ENCODE assay signal across 20 cellular contexts in the genomic region with DNA sequence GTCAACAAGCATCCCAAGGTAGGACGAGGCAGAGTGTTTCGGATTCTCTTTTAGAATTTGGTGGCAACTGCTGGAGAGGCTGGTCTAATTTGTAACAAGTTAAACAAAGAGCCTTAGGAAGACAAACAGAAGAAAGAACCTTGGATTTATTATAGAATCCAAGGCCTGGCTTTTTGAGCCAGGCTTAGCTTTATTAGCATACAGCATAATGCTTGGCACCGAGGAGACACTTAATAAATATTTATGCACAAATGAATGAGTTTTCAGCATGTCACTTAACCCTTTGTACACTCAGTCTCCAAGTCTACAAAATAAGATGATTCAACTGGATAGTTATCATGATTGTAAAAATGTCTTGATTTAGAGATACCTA. TPM values are rescaled to one million over a fixed set of nuclear protein-coding genes. Genes with fewer than 3 reads are reported as not detected.
DNase-seq lines count a peak whose midpoint lies in the region; ATAC-seq and TF ChIP-seq lines count a peak whose summit lies in the region.
"Had no signal": no experiment of that assay in that cellular context is flagged by ENCODE, and none has a peak within 500 bp of the region (broad histone marks: within the 10 kb centered on the region; RNA-seq: fewer than 3 reads in every experiment).

No MANE protein-coding gene starts in this region.

- peak; percentile 51 for DNase-seq in NCI-H526 treated with DMSO at 0.1 percent for 48 hours (lab: John Stamatoyannopoulos, UW)
- no peak for DNase-seq in NCI-H526 (lab: John Stamatoyannopoulos, UW)
- DNase-seq in neural progenitor cell (ENCODE audit: low spot score): no peak
- DNase-seq in testis: peak; percentile 16
- DNase-seq in COLO829 (ENCODE audit: low spot score): no peak
- no peak for DNase-seq in cortex of kidney (lab: John Stamatoyannopoulos, UW)
- DNase-seq: DND-41, HFFc6, KG1, MV-4-11, NCI-H187 treated with DMSO at 0.1 percent for 48 hours, NCI-H748 treated with DMSO at 0.1 percent for 48 hours, Peyer's patch, T-cell had no signal

- no peaks in the 10 kb centered on the region for H3K9me3 Mint-ChIP-seq in neural progenitor cell
- H3K9me3 Mint-ChIP-seq: HFFc6, T-cell had no signal

- 91 to 95% methylated on average over 3 of the region's 3 CpGs for WGBS in ectodermal cell, 2 experiments
- 64 to 76% methylated on average over 3 of the region's 3 CpGs for WGBS in testis, 2 donors

- no peak overlapping the region for H3K4me3 Mint-ChIP-seq in neural progenitor cell
- H3K4me3 Mint-ChIP-seq: B cell, CD14-positive monocyte, HFFc6, T-cell had no signal

- peaks cover 33% of the 10 kb centered on the region for H3K4me1 Mint-ChIP-seq in neural progenitor cell
- H3K4me1 Mint-ChIP-seq: T-cell had no signal

- H3K27ac ChIP-seq in ectodermal cell (ENCODE audit: insufficient read depth, low read depth, low read length, poor library complexity, severe bottlenecking) (peak overlapping the region; percentile 40), neural progenitor cell (no peak overlapping the region), testis (no peak overlapping the region)
- H3K27ac ChIP-seq: HL-60, Peyer's patch had no signal

- no peak for TF ChIP-seq CTCF in neural progenitor cell (IDR thresholded peaks at IDR 0.05)
- no peak for TF ChIP-seq CTCF in testis (IDR thresholded peaks at IDR 0.05)

- H3K4me3 ChIP-seq in ectodermal cell (ENCODE audit: insufficient read depth, low read depth, low read length) (no peak overlapping the region), neural progenitor cell (no peak overlapping the region), testis (no peak overlapping the region)
- H3K4me3 ChIP-seq: GM12878, Peyer's patch had no signal

- peak overlapping the region; percentile 83 for H3K27ac Mint-ChIP-seq in neural progenitor cell
- H3K27ac Mint-ChIP-seq: B cell, CD14-positive monocyte, HFFc6, T-cell had no signal

- no peaks in the 10 kb centered on the region for H3K79me2 ChIP-seq in neural progenitor cell (ENCODE audit: low read depth)

- ATAC-seq in GM21528 (IDR thresholded peaks at IDR 0.05; ENCODE audit: low FRiP score, unreplicated experiment): no peak
- ATAC-seq: GM12878, T-cell had no signal

- H3K27me3 Mint-ChIP-seq in neural progenitor cell (ENCODE audit: insufficient read depth, low read depth): peaks cover 8% of the 10 kb centered on the region

- H3K9me3 ChIP-seq in ectodermal cell (ENCODE audit: control insufficient read depth, low read length): no peaks in the 10 kb centered on the region
- no peaks in the 10 kb centered on the region for H3K9me3 ChIP-seq in neural progenitor cell (ENCODE audit: low read depth)
- H3K9me3 ChIP-seq in testis: no peaks in the 10 kb centered on the region
- H3K9me3 ChIP-seq: Peyer's patch had no signal

- no peaks in the 10 kb centered on the region for H3F3A ChIP-seq in neural progenitor cell (ENCODE audit: low read depth)

- intact Hi-C loops in testis (cut with DNase I; ENCODE audit: low total_unique reads): no loop called here

- H3K27me3 ChIP-seq in ectodermal cell (ENCODE audit: control insufficient read depth, insufficient read depth, low read length, poor library complexity, severe bottlenecking) (no peaks in the 10 kb centered on the region), neural progenitor cell (no peaks in the 10 kb centered on the region), testis (no peaks in the 10 kb centered on the region)
- H3K27me3 ChIP-seq: Peyer's patch had no signal

- no peak for TF ChIP-seq POLR2A in testis (IDR thresholded peaks at IDR 0.05)

- no peaks in the 10 kb centered on the region for H3K36me3 ChIP-seq in ectodermal cell (ENCODE audit: control insufficient read depth, insufficient read depth, low read length)
- no peaks in the 10 kb centered on the region for H3K36me3 ChIP-seq in neural progenitor cell
- H3K36me3 ChIP-seq in testis (ENCODE audit: low read depth, missing control alignments): no peaks in the 10 kb centered on the region
- H3K36me3 ChIP-seq: Peyer's patch had no signal

- no peaks in the 10 kb centered on the region for H3K4me1 ChIP-seq in ectodermal cell (ENCODE audit: control insufficient read depth, insufficient read depth, low read length)
- peaks cover 11% of the 10 kb centered on the region for H3K4me1 ChIP-seq in neural progenitor cell
- peaks cover 6% of the 10 kb centered on the region for H3K4me1 ChIP-seq in testis

- no peaks in the 10 kb centered on the region for H4K20me1 ChIP-seq in neural progenitor cell (ENCODE audit: low read depth)

- H2AFZ ChIP-seq in neural progenitor cell (replicated peaks): no peak overlapping the region

- H3K4me2 ChIP-seq in neural progenitor cell: no peak overlapping the region

- no peak overlapping the region for H3K9ac ChIP-seq in neural progenitor cell

- H3K36me3 Mint-ChIP-seq in neural progenitor cell: no peaks in the 10 kb centered on the region
- H3K36me3 Mint-ChIP-seq: CD14-positive monocyte, T-cell had no signal

RNA-seq across cellular contexts. Expression of gene AFDN, which starts 38.2 kb away (rescaled TPM):
- 210 TPM for polyA plus RNA-seq in ectodermal cell (2013, experiment 1 of 4)
- polyA plus RNA-seq in ectodermal cell (2013, experiment 2 of 4): 227 TPM
- 173 TPM for polyA plus RNA-seq in ectodermal cell (2013, experiment 3 of 4)
- 206 TPM for polyA plus RNA-seq in ectodermal cell (2013, experiment 4 of 4)
- total RNA-seq in neural progenitor cell (ENCODE audit: low replicate concordance): 261 and 357 TPM in 2 replicates
- total RNA-seq in testis: 100 to 1,000 TPM; 291 to 333 TPM
- 87.6 TPM for polyA plus RNA-seq in testis (ENCODE audit: insufficient read depth, low read depth, low replicate concordance)

Comparison
In these comparisons a context has a peak if more than half of its experiments do, and no peak if none do; other contexts are left out.
1. DNase-seq: peak in NCI-H526 treated with DMSO at 0.1 percent for 48 hours (single experiment) and testis (single experiment); none in NCI-H526 (0 of 2), neural progenitor cell (single experiment), COLO829 (single experiment) and cortex of kidney (single experiment).